In genomic region chr11:9600166-9600565, GRCh38 we compare ENCODE assay signal across 18 cellular contexts. TPM values are rescaled to one million over a fixed set of nuclear protein-coding genes. Genes with fewer than 3 reads are reported as not detected.
DNase-seq lines count a peak whose midpoint lies in the region; ATAC-seq and TF ChIP-seq lines count a peak whose summit lies in the region.
"Had no signal": no experiment of that assay in that cellular context is flagged by ENCODE, and none has a peak within 500 bp of the region (broad histone marks: within the 10 kb centered on the region; RNA-seq: fewer than 3 reads in every experiment).

No MANE protein-coding gene starts in this region.

- H3K4me3 Mint-ChIP-seq in CD4-positive, alpha-beta T cell = no peak overlapping the region
- H3K4me3 Mint-ChIP-seq in activated B cell treated with CpG ODN at 0.5 μM for 24 hours (peak overlapping the region; percentile 85), memory B cell (peak overlapping the region; percentile 85)

- WGBS in testis, 2 donors = 83 to 98% methylated on average over 2 of the region's 2 CpGs

- ATAC-seq in CD4-positive, alpha-beta T cell (ENCODE audit: poor library complexity) = no peak
- peak; percentile 1 for ATAC-seq in GM21381 (IDR thresholded peaks at IDR 0.05; ENCODE audit: unreplicated experiment)
- no peak for ATAC-seq in activated B cell treated with CpG ODN at 0.5 μM for 24 hours (ENCODE audit: low read depth)
- ATAC-seq in memory B cell (ENCODE audit: low read depth) = no peak
- ATAC-seq: sciatic nerve had no signal

- peaks cover 16% of the 10 kb centered on the region for H3K4me1 Mint-ChIP-seq in CD4-positive, alpha-beta T cell (ENCODE audit: low read depth)
- peaks cover 63% of the 10 kb centered on the region for H3K4me1 Mint-ChIP-seq in activated B cell treated with CpG ODN at 0.5 μM for 24 hours
- peaks cover 44% of the 10 kb centered on the region for H3K4me1 Mint-ChIP-seq in memory B cell

- H3K4me1 ChIP-seq in testis = no peaks in the 10 kb centered on the region
- H3K4me1 ChIP-seq in Peyer's patch = peaks cover 0 to 12% (median 4%) of the 10 kb centered on the region in 4 donors
- H3K4me1 ChIP-seq: uterus had no signal

- H3K9me3 Mint-ChIP-seq in CD4-positive, alpha-beta T cell = peaks cover 3% of the 10 kb centered on the region
- no peaks in the 10 kb centered on the region for H3K9me3 Mint-ChIP-seq in activated B cell treated with CpG ODN at 0.5 μM for 24 hours
- H3K9me3 Mint-ChIP-seq in memory B cell = no peaks in the 10 kb centered on the region

- CTCF ChIA-PET in CD4-positive, alpha-beta T cell (lab: Charles Lee) = interaction anchor here (1.8 to 2.7 kb wide), 2 partner anchors 13 to 14 kb away, joined by 8 read pairs; no protein-coding TSS in a partner anchor
- CTCF ChIA-PET in activated B cell treated with CpG ODN at 0.5 μM for 24 hours (lab: Charles Lee) = interaction anchor here (1.1 to 3.5 kb wide), 6 partner anchors 13 to 158 kb away, joined by 4 to 44 read pairs (median 14); no protein-coding TSS in a partner anchor

- intact Hi-C loops in CD4-positive, alpha-beta T cell (cut with DNase I, micrococcal nuclease) = no loop called here
- intact Hi-C loops in activated B cell treated with CpG ODN at 0.5 μM for 24 hours (cut with micrococcal nuclease) (loop anchor here (2.0 kb wide), 1 partner anchor 139 kb away; the partner anchor contains the start of gene ZNF143), testis (cut with DNase I; ENCODE audit: low total_unique reads) (no loop called here)

- POLR2A ChIA-PET in CD4-positive, alpha-beta T cell (lab: Charles Lee) = interaction anchor here (1.2 to 2.1 kb wide), 5 partner anchors 12 to 65 kb away, joined by 3 to 18 read pairs (median 12); partner anchors contain the start of gene WEE1
- POLR2A ChIA-PET in activated B cell treated with CpG ODN at 0.5 μM for 24 hours (lab: Charles Lee) = interaction anchor here (0.6 to 4.4 kb wide), 20 partner anchors 12 to 701 kb away, joined by 3 to 90 read pairs (median 6); partner anchors contain the start of genes SWAP70, WEE1 and ZNF143

- H3K36me3 Mint-ChIP-seq in CD4-positive, alpha-beta T cell (ENCODE audit: low read depth) = no peaks in the 10 kb centered on the region
- H3K36me3 Mint-ChIP-seq in activated B cell treated with CpG ODN at 0.5 μM for 24 hours (ENCODE audit: low read depth) (no peaks in the 10 kb centered on the region), memory B cell (no peaks in the 10 kb centered on the region)

- no peak for TF ChIP-seq CTCF in CD4-positive, alpha-beta T cell (IDR thresholded peaks at IDR 0.05)
- TF ChIP-seq CTCF in activated B cell treated with CpG ODN at 0.5 μM for 24 hours (IDR thresholded peaks at IDR 0.05) (no peak), testis (IDR thresholded peaks at IDR 0.05) (no peak), Peyer's patch (IDR thresholded peaks at IDR 0.05) (no peak)

- H3K9me3 ChIP-seq in CD4-positive, alpha-beta T cell (ENCODE audit: control insufficient read depth, low read length) = no peaks in the 10 kb centered on the region
- H3K9me3 ChIP-seq in testis = no peaks in the 10 kb centered on the region
- H3K9me3 ChIP-seq in Peyer's patch = no peaks in the 10 kb centered on the region
- H3K9me3 ChIP-seq: esophagus squamous epithelium, uterus had no signal

- H3K27ac ChIP-seq in CD4-positive, alpha-beta T cell (ENCODE audit: low read depth, low read length) = no peak overlapping the region
- no peak overlapping the region for H3K27ac ChIP-seq in testis
- peak overlapping the region in 1 of 4 donors; percentile 80 for H3K27ac ChIP-seq in Peyer's patch
- H3K27ac ChIP-seq: coronary artery, uterus had no signal

- DNase-seq in CD4-positive, alpha-beta T cell = no peak
- DNase-seq in activated B cell treated with CpG ODN at 0.5 μM for 24 hours = no peak
- no peak for DNase-seq in memory B cell (ENCODE audit: low spot score in 2 of 2)
- no peak for DNase-seq in testis
- DNase-seq in NCI-H1694 treated with DMSO at 0.1 percent for 48 hours (lab: John Stamatoyannopoulos, UW) = no peak
- no peak for DNase-seq in cortex of kidney (lab: John Stamatoyannopoulos, UW)
- no peak for DNase-seq in Peyer's patch
- DNase-seq: anterior cingulate cortex; esophagus squamous epithelium; head of caudate nucleus; midbrain; NCI-H1436; occipital lobe; stimulated activated naive CD4-positive, alpha-beta T cell treated with Interleukin-2 at 50 U/mL for 16 hours; uterus had no signal

- H3K4me3 ChIP-seq in testis (no peak overlapping the region), Peyer's patch (no peak overlapping the region)
- H3K4me3 ChIP-seq: coronary artery, esophagus squamous epithelium, uterus had no signal

- H3K27me3 Mint-ChIP-seq in CD4-positive, alpha-beta T cell = no peaks in the 10 kb centered on the region
- H3K27me3 Mint-ChIP-seq in activated B cell treated with CpG ODN at 0.5 μM for 24 hours (no peaks in the 10 kb centered on the region), memory B cell (no peaks in the 10 kb centered on the region)

- no peaks in the 10 kb centered on the region for H3K27me3 ChIP-seq in CD4-positive, alpha-beta T cell (ENCODE audit: control insufficient read depth, insufficient read depth, low read length)
- H3K27me3 ChIP-seq in testis (no peaks in the 10 kb centered on the region), Peyer's patch (no peaks in the 10 kb centered on the region)
- H3K27me3 ChIP-seq: esophagus squamous epithelium, uterus had no signal

- H3K27ac Mint-ChIP-seq in CD4-positive, alpha-beta T cell = peak overlapping the region; percentile 87
- H3K27ac Mint-ChIP-seq in activated B cell treated with CpG ODN at 0.5 μM for 24 hours (peak overlapping the region; percentile 96), memory B cell (peak overlapping the region; percentile 88)

- H3K36me3 ChIP-seq in testis (ENCODE audit: low read depth, missing control alignments) = no peaks in the 10 kb centered on the region
- no peaks in the 10 kb centered on the region for H3K36me3 ChIP-seq in Peyer's patch
- H3K36me3 ChIP-seq: esophagus squamous epithelium, uterus had no signal

- TF ChIP-seq POLR2A in testis (IDR thresholded peaks at IDR 0.05) (no peak), Peyer's patch (IDR thresholded peaks at IDR 0.05) (no peak)

RNA-seq across cellular contexts. Expression of gene WEE1, which starts 26.7 kb away (rescaled TPM):
- 10 to 100 TPM in 1 of 2 experiments, 1 to 10 TPM in 1; 9.3 to 10.7 TPM for total RNA-seq in CD4-positive, alpha-beta T cell
- 29.4 and 33.7 TPM in 2 replicates for total RNA-seq in activated B cell treated with CpG ODN at 0.5 μM for 24 hours
- 10 to 100 TPM; 34.3 to 59.8 TPM for total RNA-seq in testis
- polyA plus RNA-seq in testis (ENCODE audit: insufficient read depth, low read depth, low replicate concordance) = 100 TPM
- 10 to 100 TPM; 14.4 to 40.4 (median 26.2) TPM for total RNA-seq in Peyer's patch
